ENCODE assay signal across 17 cellular contexts in genomic region chr12:120703311-120703942, GRCh38. TPM values are rescaled to one million over a fixed set of nuclear protein-coding genes. Genes with fewer than 3 reads are reported as not detected.
DNase-seq lines count a peak whose midpoint lies in the region; ATAC-seq and TF ChIP-seq lines count a peak whose summit lies in the region.
"Had no signal": no experiment of that assay in that cellular context is flagged by ENCODE, and none has a peak within 500 bp of the region (broad histone marks: within the 10 kb centered on the region; RNA-seq: fewer than 3 reads in every experiment).

No MANE protein-coding gene starts in this region.

- 64% methylated on average over 11 of the region's 11 CpGs for WGBS in right cardiac atrium
- 43 to 65% (median 50%) methylated on average over 11 of the region's 11 CpGs for WGBS in ovary, 3 donors
- WGBS in upper lobe of left lung, 2 donors, result 56 to 63% methylated on average over 11 of the region's 11 CpGs

- intact Hi-C loops in Right ventricle myocardium superior (cut with DNase I), result no loop called here
- intact Hi-C loops in right cardiac atrium (cut with DNase I), result no loop called here
- intact Hi-C loops in ovary (cut with DNase I), result no loop called here

- H3K27me3 ChIP-seq in cardiac muscle cell, result no peaks in the 10 kb centered on the region
- H3K27me3 ChIP-seq in right cardiac atrium (ENCODE audit: control insufficient read depth, insufficient read depth), result no peaks in the 10 kb centered on the region
- H3K27me3 ChIP-seq in ovary, result no peaks in the 10 kb centered on the region
- no peaks in the 10 kb centered on the region for H3K27me3 ChIP-seq in upper lobe of left lung

- DNase-seq in cardiac muscle cell (ENCODE audit: low read depth in 1 of 2, low spot score in 1 of 2), result no peak
- no peak for DNase-seq in Right ventricle myocardium superior
- DNase-seq in right cardiac atrium, result no peak
- DNase-seq in ovary, result peak in 4 of 5 donors; percentile 31 to 54 (median 40)
- peak in 1 of 2 donors; percentile 58 for DNase-seq in upper lobe of left lung
- DNase-seq in NCI-H1092 treated with DMSO at 0.1 percent for 48 hours (lab: John Stamatoyannopoulos, UW), result no peak
- no peak for DNase-seq in cerebellar nuclear complex (lab: John Stamatoyannopoulos, UW)
- DNase-seq: CD8-positive, alpha-beta T cell; DND-41; GDM1; GOT3; NCI-H1048; NCI-H446 treated with DMSO at 0.1 percent for 48 hours had no signal

- TF ChIP-seq EP300 in ovary (IDR thresholded peaks at IDR 0.05) (no peak), upper lobe of left lung (IDR thresholded peaks at IDR 0.05) (no peak)

- TF ChIP-seq CTCF in cardiac muscle cell (IDR thresholded peaks at IDR 0.05; ENCODE audit: low read depth, low read length) (no peak), ovary (IDR thresholded peaks at IDR 0.05) (no peak), upper lobe of left lung (IDR thresholded peaks at IDR 0.05) (no peak)

- H3K4me3 ChIP-seq in cardiac muscle cell (no peak overlapping the region), right cardiac atrium (ENCODE audit: low read length) (no peak overlapping the region), ovary (no peak overlapping the region), upper lobe of left lung (no peak overlapping the region)
- H3K4me3 ChIP-seq: K562 had no signal

- H3K36me3 ChIP-seq in cardiac muscle cell, result peaks cover 16% of the 10 kb centered on the region
- H3K36me3 ChIP-seq in ovary, result no peaks in the 10 kb centered on the region
- peaks cover 0 to 39% (median 21%) of the 10 kb centered on the region in 4 donors for H3K36me3 ChIP-seq in upper lobe of left lung

- H3K4me1 ChIP-seq in cardiac muscle cell (ENCODE audit: low read depth) (no peaks in the 10 kb centered on the region), right cardiac atrium (ENCODE audit: control insufficient read depth, insufficient read depth, low read length) (peaks cover 29% of the 10 kb centered on the region), ovary (ENCODE audit: insufficient read depth) (peaks cover 5% of the 10 kb centered on the region), upper lobe of left lung (peaks cover 5 to 33% (median 18%) of the 10 kb centered on the region in 4 donors)

- no peaks in the 10 kb centered on the region for H3K9me3 ChIP-seq in cardiac muscle cell (ENCODE audit: low read depth)
- H3K9me3 ChIP-seq in right cardiac atrium (ENCODE audit: control insufficient read depth, low read length), result no peaks in the 10 kb centered on the region
- H3K9me3 ChIP-seq in ovary, result no peaks in the 10 kb centered on the region
- H3K9me3 ChIP-seq in upper lobe of left lung, result no peaks in the 10 kb centered on the region

- TF ChIP-seq POLR2A in ovary (IDR thresholded peaks at IDR 0.05) (no peak), upper lobe of left lung (IDR thresholded peaks at IDR 0.05) (no peak)

- ATAC-seq in Right ventricle myocardium superior (ENCODE audit: poor library complexity) (no peak), right cardiac atrium (peak in 1 of 2 donors; percentile 17), upper lobe of left lung (ENCODE audit: low FRiP score in 2 of 2) (peak; percentile 38 to 85), GM21825 (IDR thresholded peaks at IDR 0.05; ENCODE audit: unreplicated experiment) (no peak)
- ATAC-seq: CD8-positive, alpha-beta T cell; K562 had no signal

- H3K27ac ChIP-seq in cardiac muscle cell, result peak overlapping the region; percentile 54
- peak overlapping the region; percentile 25 for H3K27ac ChIP-seq in right cardiac atrium (ENCODE audit: low read length)
- H3K27ac ChIP-seq in ovary, result peak overlapping the region in 1 of 2 donors; percentile 41
- peak overlapping the region in 3 of 4 donors; percentile 15 to 70 (median 47) for H3K27ac ChIP-seq in upper lobe of left lung
- H3K27ac ChIP-seq: 22Rv1, HL-60 had no signal

RNA-seq across cellular contexts. Expression of gene UNC119B, which starts 6.8 kb away (rescaled TPM):
- total RNA-seq in cardiac muscle cell (22.0 and 28.2 TPM in 2 replicates), Right ventricle myocardium superior (13.4 TPM), right cardiac atrium (10 to 100 TPM; 15.7 to 17.8 (median 16.7) TPM), ovary (10 to 100 TPM; 18.4 to 54.4 (median 46.2) TPM), upper lobe of left lung (10 to 100 TPM; 18.8 to 28.7 (median 22.8) TPM)
- polyA plus RNA-seq in cardiac muscle cell (14.1 and 14.7 TPM in 2 replicates), right cardiac atrium (7.0 TPM), ovary (10 to 100 TPM; 25.4 to 44.3 TPM)

RNA-seq across cellular contexts. Expression of gene MLEC, which starts 16.5 kb away (rescaled TPM):
- total RNA-seq in cardiac muscle cell, result 122 and 137 TPM in 2 replicates
- 159 and 215 TPM in 2 replicates for polyA plus RNA-seq in cardiac muscle cell
- 125 TPM for total RNA-seq in Right ventricle myocardium superior
- 100 to 1,000 TPM; 157 to 257 (median 193) TPM for total RNA-seq in right cardiac atrium
- 93.6 TPM for polyA plus RNA-seq in right cardiac atrium
- 100 to 1,000 TPM in 4 of 7 donors, 10 to 100 TPM in 3; 29.2 to 134 (median 101) TPM for total RNA-seq in ovary
- polyA plus RNA-seq in ovary, result 100 to 1,000 TPM in 1 of 2 donors, 10 to 100 TPM in 1; 31.2 to 169 TPM
- 100 to 1,000 TPM in 2 of 6 donors, 10 to 100 TPM in 4; 29.3 to 125 (median 71.2) TPM for total RNA-seq in upper lobe of left lung

RNA-seq across cellular contexts. Expression of gene ACADS, which starts 22.2 kb away (rescaled TPM):
- total RNA-seq in cardiac muscle cell (34.3 and 59.8 TPM in 2 replicates), Right ventricle myocardium superior (113 TPM), right cardiac atrium (10 to 100 TPM; 34.2 to 51.3 (median 42.5) TPM), ovary (10 to 100 TPM in 6 of 7 donors, 1 to 10 TPM in 1; 8.0 to 17.5 (median 13.9) TPM), upper lobe of left lung (10 to 100 TPM; 24.1 to 43.1 (median 32.9) TPM)
- polyA plus RNA-seq in cardiac muscle cell (35.9 and 77.1 TPM in 2 replicates), right cardiac atrium (68.0 TPM), ovary (10 to 100 TPM in 1 of 2 donors, 1 to 10 TPM in 1; 1.0 to 15.0 TPM)

Comparison
In these comparisons a context has a peak if more than half of its experiments do, and no peak if none do; other contexts are left out.
1. DNase-seq: peak in ovary (4 of 5); none in cardiac muscle cell (0 of 2), Right ventricle myocardium superior (single experiment), right cardiac atrium (0 of 3), NCI-H1092 treated with DMSO at 0.1 percent for 48 hours (single experiment) and cerebellar nuclear complex (0 of 2).
2. ATAC-seq: peak in upper lobe of left lung (2 of 2); none in Right ventricle myocardium superior (single experiment) and GM21825 (single experiment).